ENCODE assay signal across 14 cellular contexts in the genomic region with DNA sequence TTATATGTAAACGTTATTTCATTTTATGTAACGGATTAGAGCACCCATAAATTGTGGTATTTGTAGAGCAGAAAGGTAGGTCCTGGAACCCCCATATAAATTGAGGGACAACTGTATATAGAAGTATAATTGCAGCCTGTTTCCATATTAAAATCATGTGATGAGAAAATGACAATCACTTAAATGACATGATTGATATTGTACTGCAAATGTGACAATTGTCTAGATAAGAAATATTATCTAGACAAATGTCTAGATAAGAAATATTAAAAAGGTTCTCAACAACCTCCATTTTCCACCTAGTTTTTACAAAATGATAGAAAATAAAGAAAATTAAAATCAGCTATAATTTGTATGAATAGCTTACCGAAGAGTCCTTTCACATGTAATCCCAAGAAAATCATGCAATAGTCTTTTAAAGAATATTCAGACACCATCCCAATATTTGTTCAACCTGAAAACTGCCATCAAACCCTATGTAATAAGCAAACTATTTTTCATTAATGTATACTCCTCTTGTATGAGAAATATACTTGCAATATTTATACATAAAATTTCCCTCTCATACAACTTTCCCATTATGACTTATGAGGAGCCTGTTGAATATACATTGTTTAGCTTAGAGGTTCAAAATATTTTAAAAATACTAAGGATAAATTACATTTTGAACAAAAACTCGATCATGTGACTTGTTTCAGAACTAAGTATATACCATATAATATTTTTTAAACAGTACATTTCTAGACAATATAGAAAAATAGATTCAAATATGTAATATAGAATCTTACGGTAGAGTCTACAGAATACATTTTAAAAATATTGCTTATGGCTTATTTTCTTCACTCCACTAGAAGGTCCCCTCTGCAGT.
DNase-seq lines count a peak whose midpoint lies in the region; ATAC-seq, FAIRE-seq and TF ChIP-seq lines count a peak whose summit lies in the region.
"Had no signal": no experiment of that assay in that cellular context is flagged by ENCODE, and none has a peak within 500 bp of the region (broad histone marks: within the 10 kb centered on the region; RNA-seq: fewer than 3 reads in every experiment).

No MANE protein-coding gene starts in this region.

- no peak overlapping the region for H3K4me3 ChIP-seq in CD8-positive, alpha-beta memory T cell (ENCODE audit: low read length)
- peak overlapping the region; percentile 17 for H3K4me3 ChIP-seq in Jurkat, Clone E6-1 (ENCODE audit: low read length)
- H3K4me3 ChIP-seq in K562, result peak overlapping the region; percentile 49
- no peak overlapping the region for H3K4me3 ChIP-seq in kidney (ENCODE audit: low read length in 2 of 2)
- no peak overlapping the region for H3K4me3 ChIP-seq in right lobe of liver
- H3K4me3 ChIP-seq in left lung, result no peak overlapping the region
- H3K4me3 ChIP-seq: BLaER1 treated with 17β-estradiol and CSF1 and Interleukin-3, amounts not matched to agents 10 nM and 100 nM; HAP-1 had no signal

- no peaks in the 10 kb centered on the region for H3K9me3 Mint-ChIP-seq in CD8-positive, alpha-beta memory T cell
- H3K9me3 Mint-ChIP-seq: HFFc6 had no signal

- 4% methylated on average over 5 of the region's 5 CpGs for WGBS in K562 (ENCODE audit: insufficient coverage, low coverage, missing lambda C conversion rate)
- WGBS in right lobe of liver (ENCODE audit: insufficient coverage, low coverage, low lambda C conversion rate, missing lambda C conversion rate), result 78% methylated on average over 5 of the region's 5 CpGs

- DNase-seq in CD8-positive, alpha-beta memory T cell, result no peak
- DNase-seq in Jurkat, Clone E6-1 (ENCODE audit: low read depth, low spot score), result no peak
- DNase-seq in K562 (ENCODE audit: extremely low read depth in 1 of 4, low spot score in 3 of 4) (no peak), kidney (no peak), foreskin keratinocyte (no peak), right lobe of liver (no peak), left lung (no peak)
- DNase-seq: CD4-positive, CD25-positive, alpha-beta regulatory T cell; DMS79 had no signal

- ATAC-seq in K562, result no peak
- no peak for ATAC-seq in esophagus mucosa
- no peak for ATAC-seq in foreskin keratinocyte
- ATAC-seq in right lobe of liver, result no peak
- ATAC-seq in left lung, result no peak

- peaks cover 0 to 1% (median 0%) of the 10 kb centered on the region in 3 donors for H3K36me3 Mint-ChIP-seq in CD8-positive, alpha-beta memory T cell
- H3K36me3 Mint-ChIP-seq: CD4-positive, CD25-positive, alpha-beta regulatory T cell had no signal

- H3K4me1 ChIP-seq in CD8-positive, alpha-beta memory T cell (ENCODE audit: insufficient read depth, low read length), result no peaks in the 10 kb centered on the region
- H3K4me1 ChIP-seq in K562 (replicated peaks in 1 of 2; ENCODE audit: control insufficient read depth in 2 of 2, insufficient read depth in 2 of 2, low read length in 2 of 2), result peaks cover 10 to 30% of the 10 kb centered on the region in 2 experiments; a peak in 4 of 5 replicates
- no peaks in the 10 kb centered on the region for H3K4me1 ChIP-seq in kidney (ENCODE audit: control insufficient read depth in 1 of 2, insufficient read depth in 1 of 2, low read depth in 1 of 2, low read length in 2 of 2)
- H3K4me1 ChIP-seq in foreskin keratinocyte, result peaks cover 6% of the 10 kb centered on the region
- peaks cover 0 to 15% (median 3%) of the 10 kb centered on the region in 4 donors for H3K4me1 ChIP-seq in right lobe of liver
- no peaks in the 10 kb centered on the region for H3K4me1 ChIP-seq in left lung
- H3K4me1 ChIP-seq: BLaER1 treated with 17β-estradiol and CSF1 and Interleukin-3, amounts not matched to agents 10 nM and 100 nM had no signal

- H3K4me2 ChIP-seq in K562 (ENCODE audit: insufficient read depth, low read length), result peak overlapping the region; percentile 87
- H3K4me2 ChIP-seq: BLaER1 treated with 17β-estradiol and CSF1 and Interleukin-3, amounts not matched to agents 10 nM and 100 nM had no signal

- POLR2A ChIA-PET in CD8-positive, alpha-beta memory T cell (lab: Charles Lee), result no interaction called here
- POLR2A ChIA-PET in K562 (lab: Yijun Ruan, JAX), result interaction anchor here (0.6 to 1.1 kb wide), 6 partner anchors 9 to 290 kb away, joined by 3 to 4 read pairs (median 3); no protein-coding TSS in a partner anchor

- TSS peak; percentile 70 for BruUV-seq in K562 (replicated peaks; lab: Mats Ljungman, UMichigan)

- TF ChIP-seq RAD21 in K562 (CRISPR knock-in tag; conservative IDR thresholded peaks at IDR 0.05 in 1 of 2, IDR thresholded peaks at IDR 0.05 in 1 of 2), result no peak

- H3K27ac Mint-ChIP-seq in CD8-positive, alpha-beta memory T cell, result no peak overlapping the region
- H3K27ac Mint-ChIP-seq: CD4-positive, CD25-positive, alpha-beta regulatory T cell; HFFc6 had no signal

- in situ Hi-C loops in K562 (cut with MboI), result loop anchor here (5.0 to 10.0 kb wide), 2 partner anchors 149 to 297 kb away; no protein-coding TSS in a partner anchor

- no peaks in the 10 kb centered on the region for H3K27me3 ChIP-seq in CD8-positive, alpha-beta memory T cell (ENCODE audit: insufficient read depth, low read length, poor library complexity, severe bottlenecking)
- H3K27me3 ChIP-seq in K562 (ENCODE audit: control insufficient read depth in 2 of 2, insufficient read depth in 2 of 2, low read length in 2 of 2) (no peaks in the 10 kb centered on the region), foreskin keratinocyte (no peaks in the 10 kb centered on the region), right lobe of liver (no peaks in the 10 kb centered on the region), left lung (no peaks in the 10 kb centered on the region)
- H3K27me3 ChIP-seq: BLaER1 treated with 17β-estradiol and CSF1 and Interleukin-3, amounts not matched to agents 10 nM and 100 nM had no signal

- H3K9ac ChIP-seq in K562 (ENCODE audit: insufficient read depth in 1 of 2, low read depth in 2 of 2, low read length in 2 of 2) (peak overlapping the region in 1 of 2 experiments; percentile 92; a peak in 3 of 4 replicates), kidney (ENCODE audit: low read length in 2 of 2) (no peak overlapping the region)
- H3K9ac ChIP-seq: BLaER1 treated with 17β-estradiol and CSF1 and Interleukin-3, amounts not matched to agents 10 nM and 100 nM had no signal

- no peak overlapping the region for H3K4me3 Mint-ChIP-seq in CD8-positive, alpha-beta memory T cell
- H3K4me3 Mint-ChIP-seq: CD4-positive, CD25-positive, alpha-beta regulatory T cell; HFFc6 had no signal

- no peaks in the 10 kb centered on the region for H4K20me1 ChIP-seq in K562 (replicated peaks; ENCODE audit: control insufficient read depth, insufficient read depth, low read length)
- H4K20me1 ChIP-seq: BLaER1 treated with 17β-estradiol and CSF1 and Interleukin-3, amounts not matched to agents 10 nM and 100 nM had no signal

- H2AFZ ChIP-seq in K562 (ENCODE audit: low read depth, low read length), result no peak overlapping the region

- H3K9me3 ChIP-seq in CD8-positive, alpha-beta memory T cell (ENCODE audit: low read length), result no peaks in the 10 kb centered on the region
- peaks cover 19% of the 10 kb centered on the region for H3K9me3 ChIP-seq in K562 (replicated peaks; ENCODE audit: control insufficient read depth, insufficient read depth, low read depth, low read length)
- peaks cover 0 to 4% of the 10 kb centered on the region in 2 donors for H3K9me3 ChIP-seq in kidney (ENCODE audit: control insufficient read depth in 1 of 2, low read length in 2 of 2)
- no peaks in the 10 kb centered on the region for H3K9me3 ChIP-seq in right lobe of liver
- no peaks in the 10 kb centered on the region for H3K9me3 ChIP-seq in left lung
- H3K9me3 ChIP-seq: BLaER1 treated with 17β-estradiol and CSF1 and Interleukin-3, amounts not matched to agents 10 nM and 100 nM; HAP-1 had no signal

- CTCF ChIA-PET in CD8-positive, alpha-beta memory T cell (lab: Charles Lee), result no interaction called here
- CTCF ChIA-PET in K562 (lab: Yijun Ruan, JAX; ENCODE audit: low intra/inter-chr PET ratio), result no interaction called here

- FAIRE-seq in K562 (lab: Jason Lieb, UNC) (no peak), kidney (lab: Jason Lieb, UNC) (peak; percentile 6)
- FAIRE-seq: H1 had no signal

- intact Hi-C loops in K562 (cut with micrococcal nuclease) (loop anchor here (1.0 to 10.0 kb wide), 5 partner anchors 152 to 487 kb away; a partner anchor contains a TSS), kidney (cut with DNase I) (no loop called here), right lobe of liver (cut with DNase I) (no loop called here), left lung (cut with DNase I) (no loop called here)

- peak overlapping the region; percentile 62 for H3K27ac ChIP-seq in CD8-positive, alpha-beta memory T cell (ENCODE audit: low read depth, low read length)
- H3K27ac ChIP-seq in K562 (ENCODE audit: extremely low read depth, low read depth, low read length) (peak overlapping the region; percentile 93), kidney (ENCODE audit: low read depth in 2 of 2, low read length in 2 of 2) (no peak overlapping the region), foreskin keratinocyte (no peak overlapping the region), right lobe of liver (no peak overlapping the region), left lung (no peak overlapping the region)
- H3K27ac ChIP-seq: BLaER1 treated with 17β-estradiol and CSF1 and Interleukin-3, amounts not matched to agents 10 nM and 100 nM had no signal

- no peak; the same call in 1 of the 2 replicates for TF ChIP-seq POLR2A in K562 (conservative IDR thresholded peaks at IDR 0.05)
- no peak for TF ChIP-seq POLR2A in right lobe of liver (IDR thresholded peaks at IDR 0.05)

- H3K79me2 ChIP-seq in K562 (ENCODE audit: control insufficient read depth, insufficient read depth, low read length), result peaks cover 92% of the 10 kb centered on the region

- TF ChIP-seq CTCF in K562 (IDR thresholded peaks at IDR 0.05 in 2 of 3, conservative IDR thresholded peaks at IDR 0.05 in 1 of 3; ENCODE audit: insufficient read depth in 2 of 3, low read depth in 1 of 3, low read length in 3 of 3), result no peak
- TF ChIP-seq CTCF in kidney (IDR thresholded peaks at IDR 0.05; ENCODE audit: borderline replicate concordance, extremely low read depth, insufficient read depth), result no peak
- TF ChIP-seq CTCF in foreskin keratinocyte (conservative IDR thresholded peaks at IDR 0.05), result no peak
- TF ChIP-seq CTCF in right lobe of liver (IDR thresholded peaks at IDR 0.05), result no peak
- TF ChIP-seq CTCF in left lung (IDR thresholded peaks at IDR 0.05), result no peak

- H3K4me1 Mint-ChIP-seq in CD8-positive, alpha-beta memory T cell, result no peaks in the 10 kb centered on the region
- H3K4me1 Mint-ChIP-seq: CD4-positive, CD25-positive, alpha-beta regulatory T cell had no signal

- no peaks in the 10 kb centered on the region for H3K36me3 ChIP-seq in CD8-positive, alpha-beta memory T cell (ENCODE audit: insufficient read depth, low read length)
- H3K36me3 ChIP-seq in K562 (ENCODE audit: control insufficient read depth, insufficient read depth, low read length) (peaks cover 73% of the 10 kb centered on the region), kidney (ENCODE audit: control insufficient read depth in 1 of 2, insufficient read depth in 2 of 2, low read length in 2 of 2) (no peaks in the 10 kb centered on the region), right lobe of liver (no peaks in the 10 kb centered on the region), left lung (no peaks in the 10 kb centered on the region)
- H3K36me3 ChIP-seq: BLaER1 treated with 17β-estradiol and CSF1 and Interleukin-3, amounts not matched to agents 10 nM and 100 nM; HAP-1 had no signal

- H3K27me3 Mint-ChIP-seq in CD8-positive, alpha-beta memory T cell, result no peaks in the 10 kb centered on the region
- H3K27me3 Mint-ChIP-seq: CD4-positive, CD25-positive, alpha-beta regulatory T cell had no signal

- peak; percentile 17 for TF ChIP-seq EP300 in K562 (IDR thresholded peaks at IDR 0.05; ENCODE audit: low read length)

- no peaks in the 10 kb centered on the region for H3K9me1 ChIP-seq in K562 (ENCODE audit: control insufficient read depth, insufficient read depth, low read length)

Comparison
In these comparisons a context has a peak if more than half of its experiments do, and no peak if none do; other contexts are left out.
1. H3K27ac ChIP-seq: peak in CD8-positive, alpha-beta memory T cell (single experiment) and K562 (single experiment); none in kidney (0 of 2), foreskin keratinocyte (single experiment), right lobe of liver (0 of 3) and left lung (0 of 2).
2. H3K4me3 ChIP-seq: peak in Jurkat, Clone E6-1 (single experiment) and K562 (single experiment); none in CD8-positive, alpha-beta memory T cell (single experiment), kidney (0 of 2), right lobe of liver (0 of 3) and left lung (0 of 2).